In the genomic region with DNA sequence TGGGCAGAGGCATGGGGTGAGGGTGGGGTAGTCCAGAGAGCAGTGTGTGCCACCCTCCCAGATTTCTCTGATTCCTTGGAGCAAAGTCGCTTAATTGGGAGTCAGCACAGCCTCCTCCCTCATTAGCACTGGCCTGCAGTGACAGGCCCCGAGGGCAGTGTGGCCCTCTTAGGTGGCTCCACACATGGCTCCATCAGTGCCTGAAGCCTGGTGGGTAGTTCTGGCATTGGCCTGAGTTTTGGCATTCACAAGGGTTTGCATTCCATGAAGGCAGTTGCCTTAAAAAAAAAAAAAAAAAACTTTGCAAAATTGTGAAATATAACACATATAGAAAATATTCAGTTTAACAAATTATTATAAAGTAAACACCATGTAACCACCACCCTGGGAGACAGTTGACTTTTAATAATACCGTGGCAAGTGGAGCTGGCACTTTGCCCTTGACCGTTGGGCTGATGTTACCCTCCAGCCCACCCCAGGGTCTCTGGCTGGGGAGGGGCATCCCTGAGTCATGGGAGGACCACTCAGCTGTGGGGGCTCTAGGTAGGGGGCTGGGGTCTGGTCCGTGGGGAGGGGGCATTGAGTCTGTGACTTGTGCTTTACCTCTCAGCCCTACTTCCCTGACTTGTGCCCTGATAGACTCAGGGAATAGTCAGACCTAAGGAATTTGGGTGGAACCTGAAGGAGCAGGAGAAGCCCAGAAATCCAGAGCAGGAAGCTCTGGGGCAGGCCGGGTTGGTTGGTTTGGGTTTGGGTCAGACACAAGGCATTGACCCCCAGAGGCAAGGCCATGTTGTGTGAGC, we compare ENCODE assay signal across 18 cellular contexts. TPM values are rescaled to one million over a fixed set of nuclear protein-coding genes. Genes with fewer than 3 reads are reported as not detected.
DNase-seq lines count a peak whose midpoint lies in the region; TF ChIP-seq lines count a peak whose summit lies in the region.
"Had no signal": no experiment of that assay in that cellular context is flagged by ENCODE, and none has a peak within 500 bp of the region (broad histone marks: within the 10 kb centered on the region; RNA-seq: fewer than 3 reads in every experiment).

No MANE protein-coding gene starts in this region.

- no peak for TF ChIP-seq POLR2A in breast epithelium (IDR thresholded peaks at IDR 0.05)
- TF ChIP-seq POLR2A in suprapubic skin (IDR thresholded peaks at IDR 0.05) = no peak

- H3K27me3 ChIP-seq in breast epithelium = peaks cover 0 to 11% of the 10 kb centered on the region in 2 donors
- H3K27me3 ChIP-seq in MG63 = no peaks in the 10 kb centered on the region
- H3K27me3 ChIP-seq in suprapubic skin = peaks cover 22% of the 10 kb centered on the region
- H3K27me3 ChIP-seq in H7 (ENCODE audit: control insufficient read depth, insufficient read depth, low read length) = no peaks in the 10 kb centered on the region
- H3K27me3 ChIP-seq: tibial artery had no signal

- CTCF ChIA-PET in MCF 10A (lab: Yijun Ruan, JAX) = interaction anchor here (1.0 to 1.4 kb wide), 3 partner anchors 11 to 120 kb away, joined by 3 to 6 read pairs (median 3); no protein-coding TSS in a partner anchor
- CTCF ChIA-PET in activated CD4-positive, alpha-beta memory T cell treated with anti-CD3 and anti-CD28 coated beads for 36 hours (lab: Charles Lee) = no interaction called here

- peak overlapping the region; percentile 65 for H3K27ac Mint-ChIP-seq in MCF 10A (ENCODE audit: low read depth, unreplicated experiment)
- H3K27ac Mint-ChIP-seq in activated CD4-positive, alpha-beta memory T cell treated with anti-CD3 and anti-CD28 coated beads for 36 hours = no peak overlapping the region
- H3K27ac Mint-ChIP-seq: CD4-positive, alpha-beta T cell; mesothelial cell of epicardium; stimulated activated naive B cell treated with anti-CD40 and anti-IgM and Interleukin-4, amounts not matched to agents 10 μg/mL and 1 μg/mL and 100 μg/mL, for 72 hours had no signal

- H3K4me1 Mint-ChIP-seq in MCF 10A (ENCODE audit: insufficient read depth, unreplicated experiment) = peaks cover 9% of the 10 kb centered on the region
- no peaks in the 10 kb centered on the region for H3K4me1 Mint-ChIP-seq in activated CD4-positive, alpha-beta memory T cell treated with anti-CD3 and anti-CD28 coated beads for 36 hours (ENCODE audit: low read depth)
- H3K4me1 Mint-ChIP-seq: stimulated activated naive B cell treated with anti-CD40 and anti-IgM and Interleukin-4, amounts not matched to agents 10 μg/mL and 1 μg/mL and 100 μg/mL, for 72 hours had no signal

- intact Hi-C loops in MCF 10A (cut with micrococcal nuclease) (no loop called here), breast epithelium (cut with DNase I; ENCODE audit: low total_unique reads) (no loop called here)
- intact Hi-C loops in activated CD4-positive, alpha-beta memory T cell treated with anti-CD3 and anti-CD28 coated beads for 36 hours (cut with micrococcal nuclease) = no loop called here

- H3K4me1 ChIP-seq in breast epithelium (no peaks in the 10 kb centered on the region), suprapubic skin (no peaks in the 10 kb centered on the region)
- H3K4me1 ChIP-seq: tibial artery had no signal

- H3K4me3 ChIP-seq in breast epithelium (no peak overlapping the region), MG63 (no peak overlapping the region), epithelial cell of esophagus (ENCODE audit: low read length) (no peak overlapping the region), suprapubic skin (no peak overlapping the region), H7 (ENCODE audit: insufficient read depth, low read depth, low read length) (no peak overlapping the region)
- H3K4me3 ChIP-seq: tibial artery had no signal

- POLR2A ChIA-PET in MCF 10A (lab: Yijun Ruan, JAX) = interaction anchor here (0.6 to 1.6 kb wide), 3 partner anchors 52 to 179 kb away, joined by 4 to 9 read pairs (median 5); no protein-coding TSS in a partner anchor
- POLR2A ChIA-PET in activated CD4-positive, alpha-beta memory T cell treated with anti-CD3 and anti-CD28 coated beads for 36 hours (lab: Charles Lee) = no interaction called here

- DNase-seq in MCF 10A (ENCODE audit: unreplicated experiment) = peak; percentile 64
- no peak for DNase-seq in breast epithelium (ENCODE audit: low spot score in 2 of 2)
- peak; percentile 94 for DNase-seq in MG63
- peak; percentile 73 for DNase-seq in epithelial cell of esophagus (ENCODE audit: low read depth)
- DNase-seq in suprapubic skin (ENCODE audit: low spot score in 2 of 2) = peak; percentile 4 to 37
- no peak for DNase-seq in activated CD4-positive, alpha-beta memory T cell treated with anti-CD3 and anti-CD28 coated beads for 36 hours
- no peak for DNase-seq in H7
- DNase-seq in stimulated activated CD4-positive, alpha-beta T cell treated with anti-CD3 and anti-CD28 coated beads, Interleukin-4, amount 100 ng/mL, for 24 hours = no peak
- DNase-seq: activated naive CD4-positive, alpha-beta T cell treated with Interleukin-2 at 50 U/mL for 16 hours; activated T-cell treated with anti-CD3 and anti-CD28 coated beads for 4 hours; CD4-positive, alpha-beta T cell; DMS79; NCI-H146; stimulated activated CD4-positive, alpha-beta T cell treated with anti-CD3 and anti-CD28 coated beads, Interleukin-15, amount 100 ng/mL, for 24 hours; stimulated activated naive B cell treated with anti-CD40 and anti-IgM and Interleukin-4, amounts not matched to agents 10 μg/mL and 1 μg/mL and 100 μg/mL, for 72 hours had no signal

- no peaks in the 10 kb centered on the region for H3K36me3 ChIP-seq in breast epithelium
- H3K36me3 ChIP-seq in MG63 = peaks cover 21% of the 10 kb centered on the region
- H3K36me3 ChIP-seq in suprapubic skin = no peaks in the 10 kb centered on the region
- H3K36me3 ChIP-seq in H7 (replicated peaks; ENCODE audit: control insufficient read depth, insufficient read depth, low read length) = no peaks in the 10 kb centered on the region
- H3K36me3 ChIP-seq: tibial artery had no signal

- no peaks in the 10 kb centered on the region for H3K27me3 Mint-ChIP-seq in MCF 10A (ENCODE audit: insufficient read depth, unreplicated experiment)
- H3K27me3 Mint-ChIP-seq in activated CD4-positive, alpha-beta memory T cell treated with anti-CD3 and anti-CD28 coated beads for 36 hours = peaks cover 19% of the 10 kb centered on the region

- BruUV-seq in MCF 10A (replicated peaks; lab: Mats Ljungman, UMichigan) = no TSS peak

- TF ChIP-seq CTCF in MCF 10A (IDR thresholded peaks at IDR 0.05; ENCODE audit: unreplicated experiment) (no peak), breast epithelium (IDR thresholded peaks at IDR 0.05) (no peak), epithelial cell of esophagus (IDR thresholded peaks at IDR 0.05; ENCODE audit: insufficient read depth, low read depth, low read length, missing control alignments) (no peak), suprapubic skin (IDR thresholded peaks at IDR 0.05) (no peak)

- peaks cover 19% of the 10 kb centered on the region for H3K9me3 Mint-ChIP-seq in MCF 10A (ENCODE audit: unreplicated experiment)
- peaks cover 9% of the 10 kb centered on the region for H3K9me3 Mint-ChIP-seq in activated CD4-positive, alpha-beta memory T cell treated with anti-CD3 and anti-CD28 coated beads for 36 hours
- H3K9me3 Mint-ChIP-seq: CD4-positive, alpha-beta T cell had no signal

- 62% methylated on average over 4 of the region's 6 CpGs for WGBS in suprapubic skin

- no peaks in the 10 kb centered on the region for H3K36me3 Mint-ChIP-seq in MCF 10A (ENCODE audit: insufficient read depth, unreplicated experiment)
- H3K36me3 Mint-ChIP-seq in activated CD4-positive, alpha-beta memory T cell treated with anti-CD3 and anti-CD28 coated beads for 36 hours = no peaks in the 10 kb centered on the region

- no peak overlapping the region for H3K4me3 Mint-ChIP-seq in MCF 10A (ENCODE audit: unreplicated experiment)
- no peak overlapping the region for H3K4me3 Mint-ChIP-seq in activated CD4-positive, alpha-beta memory T cell treated with anti-CD3 and anti-CD28 coated beads for 36 hours
- H3K4me3 Mint-ChIP-seq: CD4-positive, alpha-beta T cell; mesothelial cell of epicardium; stimulated activated naive B cell treated with anti-CD40 and anti-IgM and Interleukin-4, amounts not matched to agents 10 μg/mL and 1 μg/mL and 100 μg/mL, for 72 hours had no signal

- TF ChIP-seq EP300 in suprapubic skin (IDR thresholded peaks at IDR 0.05) = no peak

- H3K27ac ChIP-seq in breast epithelium = no peak overlapping the region
- H3K27ac ChIP-seq in suprapubic skin = no peak overlapping the region
- H3K27ac ChIP-seq: tibial artery had no signal

- peaks cover 3 to 10% of the 10 kb centered on the region in 2 donors for H3K9me3 ChIP-seq in breast epithelium
- H3K9me3 ChIP-seq in MG63 = peaks cover 20% of the 10 kb centered on the region
- no peaks in the 10 kb centered on the region for H3K9me3 ChIP-seq in suprapubic skin

RNA-seq across cellular contexts. Expression of gene PITX1, which starts 51.3 kb away (rescaled TPM):
- total RNA-seq in MCF 10A (2022) = 37.1 and 42.9 TPM in 2 replicates
- total RNA-seq in breast epithelium = 1 to 10 TPM in 1 of 3 donors, under 1 TPM in 2; 0.15 to 2.1 (median 0.33) TPM
- total RNA-seq in MG63 (2014; rRNA removed; shearing (Covaris generic); ENCODE audit: low replicate concordance) = 217 and 372 TPM in 2 replicates
- 1 to 10 TPM in 3 of 4 donors, under 1 TPM in 1; 0.64 to 2.4 (median 1.4) TPM for total RNA-seq in suprapubic skin
- total RNA-seq in activated CD4-positive, alpha-beta memory T cell treated with anti-CD3 and anti-CD28 coated beads for 36 hours = under 1 TPM; 0.14 to 0.22 TPM
- total RNA-seq in H7 (2014; rRNA removed; shearing (Covaris generic)) = not detected in 2 replicates
- total RNA-seq: CD4-positive, alpha-beta T cell; frontal cortex had no signal

Comparison
In these comparisons a context has a peak if more than half of its experiments do, and no peak if none do; other contexts are left out.
1. DNase-seq: peak in MCF 10A (single experiment), MG63 (single experiment), epithelial cell of esophagus (single experiment) and suprapubic skin (2 of 2); none in breast epithelium (0 of 2), activated CD4-positive, alpha-beta memory T cell treated with anti-CD3 and anti-CD28 coated beads for 36 hours (single experiment), H7 (single experiment) and stimulated activated CD4-positive, alpha-beta T cell treated with anti-CD3 and anti-CD28 coated beads, Interleukin-4, amount 100 ng/mL, for 24 hours (single experiment).
2. RNA of gene PITX1, which starts 51.3 kb away (total RNA-seq): 217 to 372 TPM in MG63 and 37.1 to 42.9 TPM in MCF 10A; 0.64 to 2.4 TPM in suprapubic skin, 0.15 to 2.1 TPM in breast epithelium, 0.14 to 0.22 TPM in activated CD4-positive, alpha-beta memory T cell treated with anti-CD3 and anti-CD28 coated beads for 36 hours and not detected in H7; every median in the first group is over 10 times any median in the second.